Comparison of ENCODE assay signal across 14 cellular contexts in the genomic region with DNA sequence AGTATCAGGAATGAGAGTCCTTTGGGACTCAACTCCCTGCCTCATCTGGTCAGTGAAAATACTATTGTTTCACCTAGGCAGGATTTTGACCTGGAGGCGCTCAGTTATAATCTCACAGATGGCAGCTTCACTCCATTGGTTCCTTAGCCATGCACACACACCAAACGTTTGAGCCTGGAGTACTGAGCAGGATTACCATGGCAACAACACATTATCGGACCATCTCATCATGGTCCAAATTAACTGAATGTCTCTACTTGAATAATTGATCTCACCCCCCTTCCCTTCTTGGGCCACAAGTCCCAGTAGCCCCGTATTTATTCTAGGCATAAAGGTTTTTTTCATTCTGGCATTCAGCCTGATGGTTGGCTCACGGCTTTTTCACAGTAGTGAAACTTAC. TPM values are rescaled to one million over a fixed set of nuclear protein-coding genes. Genes with fewer than 3 reads are reported as not detected.
A peak's percentile ranks its signal among the peaks of the same experiment; 100 is the strongest.
DNase-seq lines count a peak whose midpoint lies in the region; ATAC-seq, FAIRE-seq and TF ChIP-seq lines count a peak whose summit lies in the region.
"Had no signal": no experiment of that assay in that cellular context is flagged by ENCODE, and none has a peak within 500 bp of the region (broad histone marks: within the 10 kb centered on the region; RNA-seq: fewer than 3 reads in every experiment).

No MANE protein-coding gene starts in this region.

- no peaks in the 10 kb centered on the region for H3K27me3 ChIP-seq in K562 (ENCODE audit: control insufficient read depth in 2 of 2, insufficient read depth in 2 of 2, low read length in 2 of 2)
- H3K27me3 ChIP-seq: BLaER1 had no signal

- TF ChIP-seq RAD21 in K562 (CRISPR knock-in tag; conservative IDR thresholded peaks at IDR 0.05 in 1 of 2, IDR thresholded peaks at IDR 0.05 in 1 of 2), result no peak

- no TSS peak for BruUV-seq in K562 (replicated peaks; lab: Mats Ljungman, UMichigan)

- in situ Hi-C loops in K562 (cut with MboI), result no loop called here

- no peak overlapping the region for H3K27ac ChIP-seq in K562 (ENCODE audit: extremely low read depth, low read depth, low read length)
- H3K27ac ChIP-seq: 22Rv1, BLaER1, HL-60 had no signal

- H3K9me3 ChIP-seq in K562 (replicated peaks; ENCODE audit: control insufficient read depth, insufficient read depth, low read depth, low read length), result no peaks in the 10 kb centered on the region
- H3K9me3 ChIP-seq: BLaER1, Caco-2 had no signal

- no peak for FAIRE-seq in K562 (lab: Jason Lieb, UNC)
- FAIRE-seq: GM18507 had no signal

- intact Hi-C loops in K562 (cut with micrococcal nuclease), result no loop called here

- CTCF ChIA-PET in K562 (lab: Yijun Ruan, JAX; ENCODE audit: low intra/inter-chr PET ratio), result no interaction called here

- peak overlapping the region; percentile 27; the same call in 1 of the 2 replicates for H2AFZ ChIP-seq in K562 (ENCODE audit: low read depth, low read length)

- no peak for ATAC-seq in K562

- DNase-seq in DMS 273 (lab: John Stamatoyannopoulos, UW; ENCODE audit: unreplicated experiment), result peak; percentile 58
- DNase-seq in DMS 273 treated with DMSO at 0.1 percent for 48 hours (lab: John Stamatoyannopoulos, UW), result no peak
- DNase-seq in NCI-H524 (lab: John Stamatoyannopoulos, UW), result peak; percentile 53 to 80
- no peak for DNase-seq in K562 (ENCODE audit: extremely low read depth in 1 of 4, low spot score in 3 of 4)
- DNase-seq in retina, result peak; percentile 17
- DNase-seq in middle frontal gyrus (ENCODE audit: extremely low spot score, low spot score), result no peak
- DNase-seq in putamen (ENCODE audit: low spot score), result no peak
- DNase-seq: Caco-2; CD8-positive, alpha-beta memory T cell; H7 had no signal

- H3K9ac ChIP-seq in K562 (ENCODE audit: insufficient read depth in 1 of 2, low read depth in 2 of 2, low read length in 2 of 2), result no peak overlapping the region
- H3K9ac ChIP-seq: BLaER1 had no signal

- H3K79me2 ChIP-seq in K562 (ENCODE audit: control insufficient read depth, insufficient read depth, low read length), result no peaks in the 10 kb centered on the region

- H3K36me3 ChIP-seq in K562 (ENCODE audit: control insufficient read depth, insufficient read depth, low read length), result no peaks in the 10 kb centered on the region
- H3K36me3 ChIP-seq: BLaER1 had no signal

- no peak overlapping the region for H3K4me3 ChIP-seq in K562
- H3K4me3 ChIP-seq: BLaER1 had no signal

- TF ChIP-seq CTCF in K562 (IDR thresholded peaks at IDR 0.05 in 2 of 3, conservative IDR thresholded peaks at IDR 0.05 in 1 of 3; ENCODE audit: insufficient read depth in 2 of 3, low read depth in 1 of 3, low read length in 3 of 3), result no peak

- no peak for TF ChIP-seq EP300 in K562 (IDR thresholded peaks at IDR 0.05; ENCODE audit: low read length)

- no peak for TF ChIP-seq POLR2A in K562 (conservative IDR thresholded peaks at IDR 0.05)

- no peaks in the 10 kb centered on the region for H3K9me1 ChIP-seq in K562 (ENCODE audit: control insufficient read depth, insufficient read depth, low read length)

- no peak overlapping the region for H3K4me2 ChIP-seq in K562 (ENCODE audit: insufficient read depth, low read length)
- H3K4me2 ChIP-seq: BLaER1 had no signal

- H3K4me1 ChIP-seq in K562 (replicated peaks in 1 of 2; ENCODE audit: control insufficient read depth in 2 of 2, insufficient read depth in 2 of 2, low read length in 2 of 2), result no peaks in the 10 kb centered on the region
- H3K4me1 ChIP-seq: BLaER1, Caco-2 had no signal

- POLR2A ChIA-PET in K562 (lab: Yijun Ruan, JAX), result interaction anchor here (0.7 kb wide), 1 partner anchor 124 kb away, joined by 3 read pairs; no protein-coding TSS in a partner anchor

- H4K20me1 ChIP-seq in K562 (replicated peaks; ENCODE audit: control insufficient read depth, insufficient read depth, low read length), result no peaks in the 10 kb centered on the region
- H4K20me1 ChIP-seq: BLaER1 had no signal

- 9% methylated on average over 5 of the region's 5 CpGs for WGBS in K562 (ENCODE audit: insufficient coverage, low coverage, missing lambda C conversion rate)

TF ChIP-seq in K562, 482 proteins besides CTCF, POLR2A, EP300 and RAD21:
- peak; percentile 54 for TF ChIP-seq RFX1 (IDR thresholded peaks at IDR 0.05)
- TF ChIP-seq SRSF7 (optimal IDR thresholded peaks at IDR 0.05; ENCODE audit: low read depth, low read length), result no peak

RNA-seq across cellular contexts. Expression of gene SREK1, which starts 14.9 kb away (rescaled TPM):
- total RNA-seq in K562 (2011; cell fraction: chromatin; rRNA removed; ENCODE audit: low replicate concordance), result 177 and 602 TPM in 2 replicates
- total RNA-seq in K562 (2011; cell fraction: nucleolus; rRNA removed), result 97.2 and 131 TPM in 2 replicates
- total RNA-seq in K562 (2011; cell fraction: nucleoplasm; rRNA removed), result 216 and 303 TPM in 2 replicates
- total RNA-seq in K562 (2014; rRNA removed), result 128 and 129 TPM in 2 replicates
- total RNA-seq in K562 (2014; rRNA removed; fragmentation: Illumina TruSeq; extraction: Trizol), result 99.3 and 108 TPM in 2 replicates
- 96.1 and 103 TPM in 2 replicates for total RNA-seq in K562 (2015; rRNA removed; fragmentation: Illumina TruSeq; extraction: Trizol)
- 66.6 and 67.0 TPM in 2 replicates for total RNA-seq in K562 (2021)
- polyA plus RNA-seq in K562 (2011; rRNA removed), result 84.9 and 88.0 TPM in 2 replicates
- 23.1 and 26.0 TPM in 2 replicates for polyA plus RNA-seq in K562 (2011; cell fraction: cytosol; rRNA removed)
- polyA plus RNA-seq in K562 (2011; cell fraction: nucleus; rRNA removed), result 342 and 521 TPM in 2 replicates
- 42.0 and 50.5 TPM in 2 replicates for polyA plus RNA-seq in K562 (2012)
- 65.8 and 81.9 TPM in 2 replicates for polyA plus RNA-seq in K562 (2014; fragmentation: Illumina TruSeq; extraction: Trizol)
- 10 to 100 TPM; 40.8 to 47.0 TPM for polyA plus RNA-seq in K562 (2014; fragmentation: Nextera tagmentation; extraction: Ambion mirVana)
- polyA plus RNA-seq in K562 (2014; rRNA removed), result 58.8 and 63.4 TPM in 2 replicates
- 127 and 147 TPM in 2 replicates for polyA minus RNA-seq in K562 (2011; rRNA and poly(A)+ RNA removed)
- 25.1 and 32.1 TPM in 2 replicates for polyA minus RNA-seq in K562 (2011; cell fraction: cytosol; rRNA and poly(A)+ RNA removed)
- 431 and 526 TPM in 2 replicates for polyA minus RNA-seq in K562 (2011; cell fraction: nucleus; rRNA and poly(A)+ RNA removed)

Comparison
In these comparisons a context has a peak if more than half of its experiments do, and no peak if none do; other contexts are left out.
1. DNase-seq: peak in DMS 273 (single experiment), NCI-H524 (2 of 2) and retina (single experiment); none in DMS 273 treated with DMSO at 0.1 percent for 48 hours (single experiment), K562 (0 of 4), middle frontal gyrus (single experiment) and putamen (single experiment).